Comparison of ENCODE assay signal across 7 cellular contexts in genomic region chr10:16809074-16809718, GRCh38. TPM values are rescaled to one million over a fixed set of nuclear protein-coding genes. Genes with fewer than 3 reads are reported as not detected.
DNase-seq lines count a peak whose midpoint lies in the region; ATAC-seq and TF ChIP-seq lines count a peak whose summit lies in the region.

No MANE protein-coding gene starts in this region.

- H3K18ac ChIP-seq in IMR-90 (ENCODE audit: low read depth, low read length) (no peak overlapping the region), mesenchymal stem cell (ENCODE audit: low read depth in 1 of 2, low read length in 2 of 2) (no peak overlapping the region)

- H3K4ac ChIP-seq in IMR-90 (ENCODE audit: low read depth, low read length): no peak overlapping the region
- no peak overlapping the region for H3K4ac ChIP-seq in mesenchymal stem cell (ENCODE audit: low read depth in 1 of 2, low read length in 2 of 2)

- H4K5ac ChIP-seq in IMR-90 (ENCODE audit: low read depth, low read length): no peak overlapping the region

- H3K9ac ChIP-seq in IMR-90 (ENCODE audit: low read depth, low read length) (no peak overlapping the region), mesenchymal stem cell (ENCODE audit: low read length) (no peak overlapping the region)

- peak; percentile 56 for TF ChIP-seq RAD21 in IMR-90 (IDR thresholded peaks at IDR 0.05; ENCODE audit: low read length)

- H3K9me1 ChIP-seq in IMR-90 (ENCODE audit: insufficient read depth, low read length): peaks cover 3% of the 10 kb centered on the region; the same call in 1 of the 2 replicates

- H3K9me3 ChIP-seq in IMR-90 (ENCODE audit: control insufficient read depth, insufficient read depth, low read length): no peaks in the 10 kb centered on the region
- no peaks in the 10 kb centered on the region for H3K9me3 ChIP-seq in mesenchymal stem cell (ENCODE audit: control insufficient read depth, low read length)

- no peak overlapping the region for H2AK9ac ChIP-seq in IMR-90 (replicated peaks; ENCODE audit: low read depth, low read length, poor library complexity)

- H3K4me3 ChIP-seq in IMR-90 (ENCODE audit: insufficient read depth, low read depth, low read length) (no peak overlapping the region), mesenchymal stem cell (ENCODE audit: insufficient read depth in 1 of 2, low read depth in 1 of 2, low read length in 2 of 2) (no peak overlapping the region)

- WGBS in IMR-90 (ENCODE audit: extremely low coverage in 2 of 2, insufficient read length in 1 of 2), 2 experiments: 100% methylated on average over 1 of the region's 6 CpGs; no CpG with 5 or more reads in 1 of the 2 experiments
- 91% methylated on average over 5 of the region's 6 CpGs for WGBS in mesenchymal stem cell

- H2AK5ac ChIP-seq in IMR-90 (ENCODE audit: low read depth, low read length): no peak overlapping the region
- no peak overlapping the region for H2AK5ac ChIP-seq in mesenchymal stem cell (ENCODE audit: low read length, severe bottlenecking)

- H4K20me1 ChIP-seq in IMR-90 (ENCODE audit: insufficient read depth, low read length): peaks cover 35% of the 10 kb centered on the region

- no peak overlapping the region for H2BK20ac ChIP-seq in IMR-90 (ENCODE audit: low read depth, low read length)

- in situ Hi-C loops in IMR-90 (cut with MboI; ENCODE audit: low sequenced_read_pairs): no loop called here

- H3K4me2 ChIP-seq in IMR-90 (ENCODE audit: low read depth, low read length) (no peak overlapping the region), mesenchymal stem cell (ENCODE audit: low read length, poor library complexity, severe bottlenecking) (no peak overlapping the region)

- H4K8ac ChIP-seq in IMR-90 (ENCODE audit: low read depth in 2 of 2, low read length in 2 of 2) (no peak overlapping the region), mesenchymal stem cell (ENCODE audit: low read length) (no peak overlapping the region)

- H3K79me1 ChIP-seq in IMR-90 (ENCODE audit: low read depth in 1 of 2, low read length in 2 of 2): peaks cover 32 to 56% of the 10 kb centered on the region in 2 experiments
- peaks cover 27% of the 10 kb centered on the region for H3K79me1 ChIP-seq in mesenchymal stem cell (replicated peaks; ENCODE audit: low read length, poor library complexity, severe bottlenecking)

- no TSS peak for BruUV-seq in IMR-90 (replicated peaks; lab: Mats Ljungman, UMichigan)

- H2BK12ac ChIP-seq in mesenchymal stem cell (ENCODE audit: low read length in 2 of 2): no peak overlapping the region

- no peak overlapping the region for H2BK15ac ChIP-seq in IMR-90 (ENCODE audit: low read depth, low read length)
- no peak overlapping the region for H2BK15ac ChIP-seq in mesenchymal stem cell (ENCODE audit: low read depth, poor library complexity, severe bottlenecking)

- dilution Hi-C loops in IMR-90 (cut with HindIII; ENCODE audit: low sequenced_read_pairs, unreplicated experiment): no loop called here

- peak; percentile 82 for TF ChIP-seq CTCF in GM12872 (IDR thresholded peaks at IDR 0.05; ENCODE audit: insufficient read depth, low read depth, low read length)
- TF ChIP-seq CTCF in IMR-90 (conservative IDR thresholded peaks at IDR 0.05; ENCODE audit: low read depth, low read length): peak; percentile 63

- POLR2A ChIA-PET in IMR-90 (lab: Charles Lee; ENCODE audit: unreplicated experiment): no interaction called here

- CTCF ChIA-PET in IMR-90 (lab: Yijun Ruan, JAX): no interaction called here

- H3K27ac ChIP-seq in IMR-90 (ENCODE audit: insufficient read depth, low read length) (no peak overlapping the region), mesenchymal stem cell (ENCODE audit: low read length, poor library complexity, severe bottlenecking) (no peak overlapping the region)

- DNase-seq in IMR-90 (peak; percentile 36), ecto neural progenitor cell (ENCODE audit: low spot score) (peak; percentile 58), mesenchymal stem cell (peak; percentile 37), NCI-H1105 (lab: John Stamatoyannopoulos, UW) (no peak)

- H3K4me1 ChIP-seq in IMR-90 (ENCODE audit: control insufficient read depth, insufficient read depth, low read length): no peaks in the 10 kb centered on the region
- H3K4me1 ChIP-seq in mesenchymal stem cell (ENCODE audit: control insufficient read depth, insufficient read depth, low read depth, low read length): no peaks in the 10 kb centered on the region

- TF ChIP-seq POLR2A in IMR-90 (IDR thresholded peaks at IDR 0.05; ENCODE audit: low read depth, low read length): no peak

- H3K36me3 ChIP-seq in IMR-90 (ENCODE audit: control insufficient read depth, insufficient read depth, low read length) (peaks cover 7% of the 10 kb centered on the region), mesenchymal stem cell (ENCODE audit: control insufficient read depth in 1 of 2, insufficient read depth in 2 of 2, low read depth in 1 of 2, low read length in 2 of 2) (peaks cover 3 to 52% of the 10 kb centered on the region in 2 experiments)

- H3K23ac ChIP-seq in IMR-90 (ENCODE audit: low read depth, low read length) (no peak overlapping the region), mesenchymal stem cell (ENCODE audit: low read length in 2 of 2) (no peak overlapping the region)

- H2BK120ac ChIP-seq in IMR-90 (ENCODE audit: low read depth, low read length): no peak overlapping the region
- H2BK120ac ChIP-seq in mesenchymal stem cell (ENCODE audit: low read depth, low read length): no peak overlapping the region

- intact Hi-C loops in IMR-90 (cut with micrococcal nuclease): loop anchor here (1.0 kb wide), 2 partner anchors 907 to 930 kb away; no protein-coding TSS in a partner anchor

- H3K27me3 ChIP-seq in IMR-90 (ENCODE audit: control insufficient read depth, insufficient read depth, low read length) (no peaks in the 10 kb centered on the region), mesenchymal stem cell (ENCODE audit: control insufficient read depth in 1 of 2, insufficient read depth in 1 of 2, low read length in 2 of 2) (no peaks in the 10 kb centered on the region)

- H2BK5ac ChIP-seq in IMR-90 (ENCODE audit: low read depth, low read length, poor library complexity, severe bottlenecking): no peak overlapping the region
- no peak overlapping the region for H2BK5ac ChIP-seq in mesenchymal stem cell (ENCODE audit: low read depth, low read length, poor library complexity, severe bottlenecking)

- H3K56ac ChIP-seq in IMR-90 (ENCODE audit: extremely low read depth, insufficient read depth, low read length): no peak overlapping the region

- H2AFZ ChIP-seq in IMR-90 (replicated peaks; ENCODE audit: low read length, poor library complexity) (no peak overlapping the region), mesenchymal stem cell (ENCODE audit: low read depth, low read length) (no peak overlapping the region)

- H3K14ac ChIP-seq in IMR-90 (replicated peaks; ENCODE audit: low read depth, low read length) (no peak overlapping the region), mesenchymal stem cell (ENCODE audit: low read length in 2 of 2) (no peak overlapping the region)

- ATAC-seq in GM21576 (IDR thresholded peaks at IDR 0.05; ENCODE audit: unreplicated experiment): peak; percentile 86
- peak; percentile 81 for ATAC-seq in IMR-90 (ENCODE audit: low read depth)
- ATAC-seq in activated CD4-positive, CD25-positive, alpha-beta regulatory T cell treated with anti-CD3 and anti-CD28 coated beads, Interleukin-2, amount 50 U/mL, for 24 hours: peak; percentile 58 to 84

- H4K91ac ChIP-seq in IMR-90 (ENCODE audit: insufficient read depth, low read depth, low read length): no peak overlapping the region
- H4K91ac ChIP-seq in mesenchymal stem cell (ENCODE audit: low read length): no peak overlapping the region

TF ChIP-seq in IMR-90, 13 proteins besides CTCF, POLR2A, EP300 and RAD21:
- TF ChIP-seq SMC3 (IDR thresholded peaks at IDR 0.05; ENCODE audit: low read depth, low read length) (peak; percentile 47), FOS (IDR thresholded peaks at IDR 0.05; ENCODE audit: low read depth, low read length) (no peak)

RNA-seq across cellular contexts. Expression of gene RSU1, which starts 8.0 kb away (rescaled TPM):
- 104 and 134 TPM in 2 replicates for total RNA-seq in IMR-90 (2012; rRNA removed)
- 148 TPM in 2 replicates for polyA plus RNA-seq in IMR-90 (2012; rRNA removed)
- 56.7 and 105 TPM in 2 replicates for polyA plus RNA-seq in IMR-90 (2012; cell fraction: cytosol; rRNA removed)
- 16.1 and 66.8 TPM in 2 replicates for polyA plus RNA-seq in IMR-90 (2012; cell fraction: nucleus; rRNA removed; ENCODE audit: low replicate concordance)
- polyA plus RNA-seq in mesenchymal stem cell (2013, experiment 1 of 2): 143 TPM
- 145 TPM for polyA plus RNA-seq in mesenchymal stem cell (2013, experiment 2 of 2)
